9 cellular contexts compared by ENCODE assay signal in genomic region chr6:5752282-5752681, GRCh38.
DNase-seq lines count a peak whose midpoint lies in the region; ATAC-seq and TF ChIP-seq lines count a peak whose summit lies in the region.
"Had no signal": no experiment of that assay in that cellular context is flagged by ENCODE, and none has a peak within 500 bp of the region (broad histone marks: within the 10 kb centered on the region; RNA-seq: fewer than 3 reads in every experiment).

No MANE protein-coding gene starts in this region.

- no peak overlapping the region for H3K4me3 ChIP-seq in fibroblast of the aortic adventitia (ENCODE audit: low read depth, low read length)

- DNase-seq in H4 (ENCODE audit: low spot score) (peak; percentile 75), SHP77 (lab: John Stamatoyannopoulos, UW) (peak; percentile 77 to 85), fibroblast of the aortic adventitia (ENCODE audit: low read depth) (peak; percentile 39), non-pigmented ciliary epithelial cell (ENCODE audit: low read depth) (peak; percentile 54), SKM-1 (lab: John Stamatoyannopoulos, UW; ENCODE audit: unreplicated experiment) (no peak)
- DNase-seq in stimulated activated naive CD8-positive, alpha-beta T cell treated with anti-CD3 and anti-CD28 coated beads, Interleukin-15, Interleukin-2, amounts not matched to agents 100 U/mL and 50 U/mL, for 24 hours = no peak
- DNase-seq: activated T-cell treated with anti-CD3 and anti-CD28 coated beads, Interleukin-2, amount 50 U/mL, for 72 hours had no signal

- TF ChIP-seq CTCF in fibroblast of the aortic adventitia (IDR thresholded peaks at IDR 0.05; ENCODE audit: insufficient read depth, low read length) = no peak

- ATAC-seq in stimulated activated naive CD8-positive, alpha-beta T cell treated with anti-CD3 and anti-CD28 coated beads, Interleukin-15, Interleukin-2, amounts not matched to agents 100 U/mL and 50 U/mL, for 24 hours = no peak
- ATAC-seq in GM19324 (IDR thresholded peaks at IDR 0.05; ENCODE audit: low FRiP score, unreplicated experiment) (no peak), GM21825 (IDR thresholded peaks at IDR 0.05; ENCODE audit: unreplicated experiment) (no peak)
- ATAC-seq: activated T-cell treated with anti-CD3 and anti-CD28 coated beads, Interleukin-2, amount 50 U/mL, for 72 hours had no signal

Comparison
In these comparisons a context has a peak if more than half of its experiments do, and no peak if none do; other contexts are left out.
1. DNase-seq: peak in H4 (single experiment), SHP77 (2 of 2), fibroblast of the aortic adventitia (single experiment) and non-pigmented ciliary epithelial cell (single experiment); none in SKM-1 (single experiment) and stimulated activated naive CD8-positive, alpha-beta T cell treated with anti-CD3 and anti-CD28 coated beads, Interleukin-15, Interleukin-2, amounts not matched to agents 100 U/mL and 50 U/mL, for 24 hours (single experiment).